Comparison of ENCODE assay signal across 1 cellular context in genomic region chr3:169148448-169149348, GRCh38.
TF ChIP-seq lines count a peak whose summit lies in the region.

No MANE protein-coding gene starts in this region.

TF ChIP-seq in A549, 52 proteins besides CTCF, POLR2A, EP300 and RAD21 (continued from another document):
- TF ChIP-seq REST (IDR thresholded peaks at IDR 0.05) = no peak
- no peak for TF ChIP-seq HDAC2 (IDR thresholded peaks at IDR 0.05)
